Comparison of ENCODE assay signal across 21 cellular contexts in genomic region chr13:42708391-42708790, GRCh38.
DNase-seq lines count a peak whose midpoint lies in the region; ATAC-seq and TF ChIP-seq lines count a peak whose summit lies in the region.
"Had no signal": no experiment of that assay in that cellular context is flagged by ENCODE, and none has a peak within 500 bp of the region (broad histone marks: within the 10 kb centered on the region; RNA-seq: fewer than 3 reads in every experiment).

No MANE protein-coding gene starts in this region.

- no peaks in the 10 kb centered on the region for H3K36me3 ChIP-seq in left ventricle myocardium inferior
- H3K36me3 ChIP-seq: BLaER1 had no signal

- H3K4me3 ChIP-seq in left ventricle myocardium inferior = no peak overlapping the region
- H3K4me3 ChIP-seq in right cardiac atrium (ENCODE audit: low read length) = no peak overlapping the region
- H3K4me3 ChIP-seq: BLaER1, GM12878, GM23338 had no signal

- H3K9me3 ChIP-seq in left ventricle myocardium inferior (replicated peaks) (no peaks in the 10 kb centered on the region), right cardiac atrium (ENCODE audit: control insufficient read depth, low read length) (no peaks in the 10 kb centered on the region)
- H3K9me3 ChIP-seq: BLaER1, Caco-2 had no signal

- TF ChIP-seq CTCF in left ventricle myocardium inferior (IDR thresholded peaks at IDR 0.05; ENCODE audit: borderline replicate concordance) = no peak

- peak; percentile 61 for ATAC-seq in Right ventricle myocardium inferior
- ATAC-seq in right cardiac atrium = peak; percentile 59 to 71
- ATAC-seq in GM19351 (IDR thresholded peaks at IDR 0.05; ENCODE audit: unreplicated experiment) = no peak
- no peak for ATAC-seq in HG03025 (IDR thresholded peaks at IDR 0.05; ENCODE audit: low FRiP score, unreplicated experiment)
- ATAC-seq: CD8-positive, alpha-beta T cell; GM12878; GM23338; HCT116 had no signal

- intact Hi-C loops in Right ventricle myocardium inferior (cut with DNase I) = no loop called here
- intact Hi-C loops in cardiac septum (cut with DNase I) = no loop called here
- intact Hi-C loops in left ventricle myocardium inferior (cut with micrococcal nuclease) = no loop called here
- intact Hi-C loops in right cardiac atrium (cut with DNase I) = no loop called here

- H3K27ac ChIP-seq in left ventricle myocardium inferior (replicated peaks) (peak overlapping the region; percentile 73), right cardiac atrium (ENCODE audit: low read length) (peak overlapping the region; percentile 64)
- H3K27ac ChIP-seq: 22Rv1, BLaER1, C4-2B had no signal

- H3K27me3 ChIP-seq in left ventricle myocardium inferior (ENCODE audit: low read depth) = no peaks in the 10 kb centered on the region
- H3K27me3 ChIP-seq in right cardiac atrium (ENCODE audit: control insufficient read depth, insufficient read depth) = no peaks in the 10 kb centered on the region
- H3K27me3 ChIP-seq: BLaER1 had no signal

- 65% methylated on average over 4 of the region's 4 CpGs for WGBS in right cardiac atrium

- no peak for DNase-seq in Right ventricle myocardium inferior (ENCODE audit: missing footprints)
- DNase-seq in cardiac septum (ENCODE audit: low spot score) = no peak
- no peak for DNase-seq in left ventricle myocardium inferior
- peak in 2 of 3 donors; percentile 47 to 51 for DNase-seq in right cardiac atrium
- no peak for DNase-seq in activated T-cell treated with anti-CD3 and anti-CD28 coated beads, Interleukin-2, amount 50 U/mL, for 48 hours
- DNase-seq: Caco-2; CD4-positive, CD25-positive, alpha-beta regulatory T cell; CD8-positive, alpha-beta T cell; DMS153; DMS79; EL; GDM1; H9 had no signal

- H3K4me1 ChIP-seq in left ventricle myocardium inferior (peaks cover 18% of the 10 kb centered on the region), right cardiac atrium (ENCODE audit: control insufficient read depth, insufficient read depth, low read length) (peaks cover 3% of the 10 kb centered on the region)
- H3K4me1 ChIP-seq: BLaER1, Caco-2 had no signal

Comparison
In these comparisons a context has a peak if more than half of its experiments do, and no peak if none do; other contexts are left out.
1. DNase-seq: peak in right cardiac atrium (2 of 3); none in Right ventricle myocardium inferior (single experiment), cardiac septum (single experiment), left ventricle myocardium inferior (single experiment) and activated T-cell treated with anti-CD3 and anti-CD28 coated beads, Interleukin-2, amount 50 U/mL, for 48 hours (0 of 2).
2. ATAC-seq: peak in Right ventricle myocardium inferior (single experiment) and right cardiac atrium (2 of 2); none in GM19351 (single experiment) and HG03025 (single experiment).